Comparison of ENCODE assay signal across 10 cellular contexts in the genomic region with DNA sequence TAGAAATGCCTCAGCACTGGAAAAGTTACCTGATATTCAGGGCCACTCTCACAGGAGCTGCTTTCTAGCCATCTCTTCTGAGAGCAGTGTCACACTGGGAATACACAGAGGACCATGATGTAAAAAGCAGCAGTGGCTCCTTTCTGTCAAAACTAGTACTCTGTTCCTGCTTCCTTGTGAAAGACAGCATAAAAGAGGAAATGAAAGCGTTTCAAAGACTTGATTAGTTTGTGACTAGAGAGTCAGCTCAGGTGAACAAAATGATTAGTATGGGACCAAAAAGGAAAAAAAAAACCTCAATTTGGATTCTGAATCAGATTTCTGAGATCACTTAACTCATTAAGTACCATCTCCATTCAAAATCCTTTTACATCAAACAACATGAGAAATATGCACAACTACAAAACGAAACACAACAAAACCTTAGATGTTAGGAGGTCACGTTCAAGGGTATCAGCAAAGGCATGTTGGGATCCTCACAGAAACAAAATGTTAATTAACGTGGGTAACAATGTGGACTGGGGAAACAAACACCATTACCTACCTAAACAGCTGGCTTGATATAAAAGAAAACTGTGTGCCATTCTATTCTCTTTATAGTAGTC.
DNase-seq lines count a peak whose midpoint lies in the region; ATAC-seq, FAIRE-seq and TF ChIP-seq lines count a peak whose summit lies in the region.
"Had no signal": no experiment of that assay in that cellular context is flagged by ENCODE, and none has a peak within 500 bp of the region (broad histone marks: within the 10 kb centered on the region; RNA-seq: fewer than 3 reads in every experiment).

No MANE protein-coding gene starts in this region.

- H3K9me2 ChIP-seq in OCI-LY7 (ENCODE audit: insufficient read depth, low read length): no peaks in the 10 kb centered on the region

- 0 out of 2 replicates have a peak overlapping the region, but pooled peaks have one; percentile 8 for H2AFZ ChIP-seq in OCI-LY7 (ENCODE audit: low read length)

- H4K20me1 ChIP-seq in BLaER1 treated with 17β-estradiol and CSF1 and Interleukin-3, amounts not matched to agents 10 nM and 100 nM: no peaks in the 10 kb centered on the region
- no peaks in the 10 kb centered on the region for H4K20me1 ChIP-seq in OCI-LY7 (ENCODE audit: insufficient read depth, low read length)

- TF ChIP-seq CTCF in OCI-LY7 (conservative IDR thresholded peaks at IDR 0.05; ENCODE audit: low read length): no peak

- no TSS peak for BruUV-seq in OCI-LY7 (replicated peaks; lab: Mats Ljungman, UMichigan)

- no peaks in the 10 kb centered on the region for H3K36me3 ChIP-seq in BLaER1 treated with 17β-estradiol and CSF1 and Interleukin-3, amounts not matched to agents 10 nM and 100 nM
- H3K36me3 ChIP-seq in OCI-LY7 (ENCODE audit: insufficient read depth, low read length): no peaks in the 10 kb centered on the region

- H3K9me3 ChIP-seq in BLaER1 treated with 17β-estradiol and CSF1 and Interleukin-3, amounts not matched to agents 10 nM and 100 nM (replicated peaks in 1 of 11): no peaks in the 10 kb centered on the region
- no peaks in the 10 kb centered on the region for H3K9me3 ChIP-seq in OCI-LY7 (ENCODE audit: low read length)

- H3K4me3 ChIP-seq in BLaER1 treated with 17β-estradiol and CSF1 and Interleukin-3, amounts not matched to agents 10 nM and 100 nM: no peak overlapping the region
- H3K4me3 ChIP-seq in OCI-LY7 (ENCODE audit: low read depth, low read length, poor library complexity, severe bottlenecking): no peak overlapping the region

- H3K79me2 ChIP-seq in OCI-LY7 (ENCODE audit: insufficient read depth, low read depth, low read length): no peaks in the 10 kb centered on the region

- H3K4me1 ChIP-seq in BLaER1 treated with 17β-estradiol and CSF1 and Interleukin-3, amounts not matched to agents 10 nM and 100 nM: peaks cover 18 to 32% (median 21%) of the 10 kb centered on the region in 10 experiments
- H3K4me1 ChIP-seq in OCI-LY7 (ENCODE audit: insufficient read depth, low read length, poor library complexity, severe bottlenecking): peaks cover 21% of the 10 kb centered on the region

- CTCF ChIA-PET in OCI-LY7 (lab: Charles Lee; ENCODE audit: unreplicated experiment): no interaction called here

- POLR2A ChIA-PET in OCI-LY7 (lab: Charles Lee): interaction anchor here (0.6 to 1.9 kb wide), 4 partner anchors 10 to 1810 kb away, joined by 3 to 6 read pairs (median 4); no protein-coding TSS in a partner anchor

- ATAC-seq in GM19452 (IDR thresholded peaks at IDR 0.05; ENCODE audit: unreplicated experiment) (peak; percentile 78), HG03064 (IDR thresholded peaks at IDR 0.05; ENCODE audit: low read depth, unreplicated experiment) (peak; percentile 92)
- no peak for ATAC-seq in stimulated activated naive CD8-positive, alpha-beta T cell treated with anti-CD3 and anti-CD28 coated beads, Interleukin-15, Interleukin-2, amounts not matched to agents 100 U/mL and 50 U/mL, for 24 hours
- ATAC-seq: SK-N-SH treated with all-trans-retinoic acid at 6 μM for 48 hours had no signal

- intact Hi-C loops in OCI-LY7 (cut with micrococcal nuclease; ENCODE audit: unreplicated experiment): no loop called here

- no peaks in the 10 kb centered on the region for H3K27me3 ChIP-seq in BLaER1 treated with 17β-estradiol and CSF1 and Interleukin-3, amounts not matched to agents 10 nM and 100 nM

- peak; percentile 67 for DNase-seq in OCI-LY7 (ENCODE audit: low spot score)
- no peak for DNase-seq in OCI-M2 (lab: John Stamatoyannopoulos, UW; ENCODE audit: unreplicated experiment)
- no peak for DNase-seq in frontal cortex (ENCODE audit: low spot score in 2 of 2)
- no peak for DNase-seq in stimulated activated naive CD8-positive, alpha-beta T cell treated with anti-CD3 and anti-CD28 coated beads, Interleukin-15, Interleukin-2, amounts not matched to agents 100 U/mL and 50 U/mL, for 24 hours
- DNase-seq in HK-2 (ENCODE audit: unreplicated experiment): no peak
- DNase-seq: CD4-positive, CD25-positive, alpha-beta regulatory T cell had no signal

- peak overlapping the region in 7 of 11 experiments; percentile 0 to 68 (median 25); a peak in 10 of 22 replicates for H3K4me2 ChIP-seq in BLaER1 treated with 17β-estradiol and CSF1 and Interleukin-3, amounts not matched to agents 10 nM and 100 nM
- H3K4me2 ChIP-seq in OCI-LY7 (ENCODE audit: low read length): peak overlapping the region; percentile 45

- H3K27ac ChIP-seq in BLaER1 treated with 17β-estradiol and CSF1 and Interleukin-3, amounts not matched to agents 10 nM and 100 nM: peak overlapping the region in 4 of 11 experiments; percentile 24 to 73 (median 42); a peak in 7 of 22 replicates
- H3K27ac ChIP-seq in OCI-LY7 (ENCODE audit: low read depth, low read length, poor library complexity, severe bottlenecking): no peak overlapping the region

- H3K9ac ChIP-seq in BLaER1 treated with 17β-estradiol and CSF1 and Interleukin-3, amounts not matched to agents 10 nM and 100 nM: no peak overlapping the region

- FAIRE-seq in frontal cortex (lab: Jason Lieb, UNC): no peak
